In the genomic region with DNA sequence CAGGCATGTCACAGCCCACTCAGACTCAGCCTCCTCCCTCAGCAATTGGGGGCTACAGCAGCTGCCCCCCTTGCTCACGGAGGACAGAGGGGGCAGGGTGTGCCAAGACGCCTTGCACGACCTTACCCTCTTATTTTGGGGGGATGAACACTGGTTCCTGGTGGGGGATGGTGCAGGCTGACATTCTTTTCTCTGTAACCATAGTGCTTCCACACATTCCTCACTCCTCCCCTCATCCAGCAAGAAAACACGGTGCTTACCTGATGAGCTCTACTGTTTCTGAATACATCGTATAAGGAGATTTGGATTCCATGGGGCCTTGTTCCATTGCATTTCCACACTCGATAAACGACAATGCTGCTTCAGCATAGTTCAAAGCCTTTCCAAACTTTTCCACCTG, we compare ENCODE assay signal across 36 cellular contexts.
"Had no signal": no experiment of that assay in that cellular context is flagged by ENCODE, and none has a peak within 500 bp of the region (broad histone marks: within the 10 kb centered on the region; RNA-seq: fewer than 3 reads in every experiment).

No MANE protein-coding gene starts in this region.

- H3K27ac Mint-ChIP-seq: activated CD4-positive, alpha-beta memory T cell treated with anti-CD3 and anti-CD28 coated beads for 36 hours; activated CD4-positive, alpha-beta T cell treated with anti-CD3 and anti-CD28 coated beads for 36 hours; activated CD4-positive, alpha-beta T cell treated with anti-CD3 and anti-CD28 coated beads, Interleukin-2, amount 10 ng/mL, durations not matched to agents 24 days and 14 days; activated CD8-positive, alpha-beta memory T cell treated with anti-CD3 and anti-CD28 coated beads, Interleukin-2, amount 10 ng/mL, durations not matched to agents 7 days and 5 days; activated CD8-positive, alpha-beta T cell treated with anti-CD3 and anti-CD28 coated beads, Interleukin-2, amount 10 ng/mL, durations not matched to agents 7 days and 5 days; activated naive CD4-positive, alpha-beta T cell treated with anti-CD3 and anti-CD28 coated beads, Interleukin-2, amount 10 ng/mL, durations not matched to agents 7 days and 5 days; activated naive CD4-positive, alpha-beta T cell treated with anti-CD3 and anti-CD28 coated beads, Interleukin-2, amount 50 U/mL, for 72 hours; activated naive CD8-positive, alpha-beta T cell treated with anti-CD3 and anti-CD28 coated beads, Interleukin-2, amount 10 ng/mL, durations not matched to agents 7 days and 5 days; activated T-helper 1 cell treated with anti-CD3 and anti-CD28 coated beads, Interleukin-12 subunit alpha, Interleukin-12 subunit beta, Interleukin-2, Interleukin-4 antibody, amounts not matched to agents 30 ng/mL and 10 ng/mL and 1 ng/mL, durations not matched to agents 14 hours and 24 hours and 36 hours; brain; dendritic cell treated with granulocyte-macrophage colony-stimulating factor and Interleukin-4, amounts not matched to agents 40 ng/mL and 50 ng/mL, for 4 days; T-helper 17 cell; T-helper 2 cell treated with Interferon-gamma antibody and Interleukin-4, amounts not matched to agents 5 μg/mL and 100 μg/mL, for 36 hours had no signal

- H3K4me3 Mint-ChIP-seq: activated CD4-positive, alpha-beta memory T cell treated with anti-CD3 and anti-CD28 coated beads for 36 hours; activated CD4-positive, alpha-beta T cell treated with anti-CD3 and anti-CD28 coated beads for 36 hours; activated CD4-positive, alpha-beta T cell treated with anti-CD3 and anti-CD28 coated beads, Interleukin-2, amount 10 ng/mL, durations not matched to agents 24 days and 14 days; activated CD8-positive, alpha-beta memory T cell treated with anti-CD3 and anti-CD28 coated beads, Interleukin-2, amount 10 ng/mL, durations not matched to agents 7 days and 5 days; activated CD8-positive, alpha-beta T cell treated with anti-CD3 and anti-CD28 coated beads, Interleukin-2, amount 10 ng/mL, durations not matched to agents 7 days and 5 days; activated naive CD4-positive, alpha-beta T cell treated with anti-CD3 and anti-CD28 coated beads, Interleukin-2, amount 10 ng/mL, durations not matched to agents 7 days and 5 days; activated naive CD8-positive, alpha-beta T cell treated with anti-CD3 and anti-CD28 coated beads, Interleukin-2, amount 10 ng/mL, durations not matched to agents 7 days and 5 days; activated T-helper 1 cell treated with anti-CD3 and anti-CD28 coated beads, Interleukin-12 subunit alpha, Interleukin-12 subunit beta, Interleukin-2, Interleukin-4 antibody, amounts not matched to agents 30 ng/mL and 10 ng/mL and 1 ng/mL, durations not matched to agents 14 hours and 24 hours and 36 hours; brain; dendritic cell treated with granulocyte-macrophage colony-stimulating factor and Interleukin-4, amounts not matched to agents 40 ng/mL and 50 ng/mL, for 4 days; T-helper 17 cell; T-helper 2 cell treated with Interferon-gamma antibody and Interleukin-4, amounts not matched to agents 5 μg/mL and 100 μg/mL, for 36 hours had no signal

- H3K27ac ChIP-seq: ascending aorta, breast epithelium, cardiac muscle cell, coronary artery, dorsolateral prefrontal cortex, esophagus muscularis mucosa, gastroesophageal sphincter, heart right ventricle, WERI-Rb-1 had no signal

- H3K9me3 Mint-ChIP-seq: activated CD4-positive, alpha-beta memory T cell treated with anti-CD3 and anti-CD28 coated beads for 36 hours; activated CD4-positive, alpha-beta T cell treated with anti-CD3 and anti-CD28 coated beads, Interleukin-2, amount 10 ng/mL, durations not matched to agents 24 days and 14 days; activated naive CD4-positive, alpha-beta T cell treated with anti-CD3 and anti-CD28 coated beads, Interleukin-2, amount 10 ng/mL, durations not matched to agents 7 days and 5 days; activated naive CD4-positive, alpha-beta T cell treated with anti-CD3 and anti-CD28 coated beads, Interleukin-2, amount 50 U/mL, for 72 hours; activated naive CD8-positive, alpha-beta T cell treated with anti-CD3 and anti-CD28 coated beads, Interleukin-2, amount 10 ng/mL, durations not matched to agents 7 days and 5 days; activated T-helper 1 cell treated with anti-CD3 and anti-CD28 coated beads, Interleukin-12 subunit alpha, Interleukin-12 subunit beta, Interleukin-2, Interleukin-4 antibody, amounts not matched to agents 30 ng/mL and 10 ng/mL and 1 ng/mL, durations not matched to agents 14 hours and 24 hours and 36 hours; brain; dendritic cell treated with granulocyte-macrophage colony-stimulating factor and Interleukin-4, amounts not matched to agents 40 ng/mL and 50 ng/mL, for 4 days; T-helper 2 cell treated with Interferon-gamma antibody and Interleukin-4, amounts not matched to agents 5 μg/mL and 100 μg/mL, for 36 hours had no signal

- H3K36me3 ChIP-seq: ascending aorta, breast epithelium, cardiac muscle cell, WERI-Rb-1 had no signal

- H3K36me3 Mint-ChIP-seq: activated CD4-positive, alpha-beta memory T cell treated with anti-CD3 and anti-CD28 coated beads for 36 hours; activated CD8-positive, alpha-beta memory T cell treated with anti-CD3 and anti-CD28 coated beads, Interleukin-2, amount 10 ng/mL, durations not matched to agents 7 days and 5 days; activated naive CD4-positive, alpha-beta T cell treated with anti-CD3 and anti-CD28 coated beads, Interleukin-2, amount 50 U/mL, for 72 hours; activated naive CD8-positive, alpha-beta T cell treated with anti-CD3 and anti-CD28 coated beads, Interleukin-2, amount 10 ng/mL, durations not matched to agents 7 days and 5 days had no signal

- H3K9me3 ChIP-seq: ascending aorta, breast epithelium, esophagus muscularis mucosa, gastroesophageal sphincter, heart right ventricle had no signal

- H3K27me3 Mint-ChIP-seq: activated CD4-positive, alpha-beta memory T cell treated with anti-CD3 and anti-CD28 coated beads for 36 hours; activated CD4-positive, alpha-beta T cell treated with anti-CD3 and anti-CD28 coated beads for 36 hours; activated naive CD4-positive, alpha-beta T cell treated with anti-CD3 and anti-CD28 coated beads, Interleukin-2, amount 10 ng/mL, durations not matched to agents 7 days and 5 days; dendritic cell treated with granulocyte-macrophage colony-stimulating factor and Interleukin-4, amounts not matched to agents 40 ng/mL and 50 ng/mL, for 4 days had no signal

- DNase-seq: activated CD4-positive, alpha-beta memory T cell treated with anti-CD3 and anti-CD28 coated beads for 36 hours; activated CD4-positive, alpha-beta T cell treated with anti-CD3 and anti-CD28 coated beads for 36 hours; activated CD4-positive, alpha-beta T cell treated with anti-CD3 and anti-CD28 coated beads, Interleukin-2, amount 10 ng/mL, durations not matched to agents 24 days and 14 days; activated CD4-positive, CD25-positive, alpha-beta regulatory T cell; activated CD4-positive, CD25-positive, alpha-beta regulatory T cell treated with anti-CD3 and anti-CD28 coated beads, Interleukin-2, amount 50 U/mL, for 72 hours; activated CD8-positive, alpha-beta memory T cell treated with anti-CD3 and anti-CD28 coated beads, Interleukin-2, amount 10 ng/mL, durations not matched to agents 7 days and 5 days; activated CD8-positive, alpha-beta memory T cell treated with anti-CD3 and anti-CD28 coated beads, Interleukin-2, amount 50 U/mL, for 4 hours; activated CD8-positive, alpha-beta T cell treated with anti-CD3 and anti-CD28 coated beads, Interleukin-2, amount 10 ng/mL, durations not matched to agents 7 days and 5 days; activated gamma-delta T cell; activated naive CD4-positive, alpha-beta T cell; activated naive CD4-positive, alpha-beta T cell treated with anti-CD3 and anti-CD28 coated beads, Interleukin-2, amount 10 ng/mL, durations not matched to agents 7 days and 5 days; activated naive CD8-positive, alpha-beta T cell treated with anti-CD3 and anti-CD28 coated beads, Interleukin-2, amount 10 ng/mL, durations not matched to agents 7 days and 5 days; activated T-cell treated with anti-CD3 and anti-CD28 coated beads, Interleukin-2, amount 50 U/mL, for 1 hour; activated T-cell treated with anti-CD3 and anti-CD28 coated beads, Interleukin-2, amount 50 U/mL, for 48 hours; central memory CD4-positive, alpha-beta T cell; cerebellar nuclear complex; dorsolateral prefrontal cortex; effector memory CD4-positive, alpha-beta T cell; erythroblast; foreskin melanocyte; heart right ventricle; T-helper 1 cell; T-helper 17 cell; T1000; WERI-Rb-1 had no signal

- H3K4me3 ChIP-seq: ascending aorta, breast epithelium, cardiac muscle cell, coronary artery, dorsolateral prefrontal cortex, esophagus muscularis mucosa, gastroesophageal sphincter, heart right ventricle had no signal

- H3K27me3 ChIP-seq: ascending aorta, breast epithelium, cardiac muscle cell, dorsolateral prefrontal cortex, esophagus muscularis mucosa, gastroesophageal sphincter, heart right ventricle had no signal

- H3K4me1 ChIP-seq: ascending aorta, breast epithelium, esophagus muscularis mucosa, gastroesophageal sphincter, heart right ventricle had no signal

- ATAC-seq: activated CD4-positive, alpha-beta T cell treated with anti-CD3 and anti-CD28 coated beads for 36 hours; activated CD8-positive, alpha-beta memory T cell treated with anti-CD3 and anti-CD28 coated beads, Interleukin-2, amount 10 ng/mL, durations not matched to agents 7 days and 5 days; activated CD8-positive, alpha-beta T cell treated with anti-CD3 and anti-CD28 coated beads, Interleukin-2, amount 10 ng/mL, durations not matched to agents 7 days and 5 days; activated naive CD4-positive, alpha-beta T cell treated with anti-CD3 and anti-CD28 coated beads, Interleukin-2, amount 50 U/mL, for 72 hours; gastroesophageal sphincter; heart right ventricle; T-helper 17 cell had no signal

- H3K4me1 Mint-ChIP-seq: activated CD4-positive, alpha-beta T cell treated with anti-CD3 and anti-CD28 coated beads for 36 hours; activated CD4-positive, alpha-beta T cell treated with anti-CD3 and anti-CD28 coated beads, Interleukin-2, amount 10 ng/mL, durations not matched to agents 24 days and 14 days; activated CD8-positive, alpha-beta memory T cell treated with anti-CD3 and anti-CD28 coated beads, Interleukin-2, amount 10 ng/mL, durations not matched to agents 7 days and 5 days; activated naive CD4-positive, alpha-beta T cell treated with anti-CD3 and anti-CD28 coated beads, Interleukin-2, amount 10 ng/mL, durations not matched to agents 7 days and 5 days; activated naive CD8-positive, alpha-beta T cell treated with anti-CD3 and anti-CD28 coated beads, Interleukin-2, amount 10 ng/mL, durations not matched to agents 7 days and 5 days had no signal
